In genomic region chr10:126638542-126638941, GRCh38 we compare ENCODE assay signal across 29 cellular contexts. TPM values are rescaled to one million over a fixed set of nuclear protein-coding genes. Genes with fewer than 3 reads are reported as not detected.
"Had no signal": no experiment of that assay in that cellular context is flagged by ENCODE, and none has a peak within 500 bp of the region (broad histone marks: within the 10 kb centered on the region; RNA-seq: fewer than 3 reads in every experiment).

No MANE protein-coding gene starts in this region.

- H3K36me3 ChIP-seq: adrenal gland, ascending aorta, brain microvascular endothelial cell, left ventricle myocardium inferior, sigmoid colon, spleen, thoracic aorta had no signal

- H3K27me3 Mint-ChIP-seq: activated naive CD8-positive, alpha-beta T cell; activated T-cell treated with anti-CD3 and anti-CD28 coated beads, Interleukin-2, amount 50 U/mL, for 24 hours; activated T-helper 17 cell treated with anti-CD3 and anti-CD28 coated beads, Interleukin-2, amount 50 U/mL, for 72 hours had no signal

- H3K27ac Mint-ChIP-seq: activated B cell treated with CpG ODN at 0.5 μM for 24 hours; activated CD4-positive, alpha-beta T cell treated with anti-CD3 and anti-CD28 coated beads for 36 hours; activated naive CD8-positive, alpha-beta T cell; activated T-cell treated with anti-CD3 and anti-CD28 coated beads, Interleukin-2, amount 50 U/mL, for 24 hours; activated T-helper 17 cell treated with anti-CD3 and anti-CD28 coated beads, Interleukin-2, amount 50 U/mL, for 72 hours; nephron had no signal

- H3K4me3 Mint-ChIP-seq: activated B cell treated with CpG ODN at 0.5 μM for 24 hours; activated CD4-positive, alpha-beta T cell treated with anti-CD3 and anti-CD28 coated beads for 36 hours; activated naive CD8-positive, alpha-beta T cell; activated T-cell treated with anti-CD3 and anti-CD28 coated beads, Interleukin-2, amount 50 U/mL, for 24 hours; activated T-helper 17 cell treated with anti-CD3 and anti-CD28 coated beads, Interleukin-2, amount 50 U/mL, for 72 hours; nephron had no signal

- H3K4me1 Mint-ChIP-seq: activated B cell treated with CpG ODN at 0.5 μM for 24 hours; activated CD4-positive, alpha-beta T cell treated with anti-CD3 and anti-CD28 coated beads for 36 hours; activated T-helper 17 cell treated with anti-CD3 and anti-CD28 coated beads, Interleukin-2, amount 50 U/mL, for 72 hours had no signal

- H3K9me3 Mint-ChIP-seq: activated B cell treated with CpG ODN at 0.5 μM for 24 hours; activated T-cell treated with anti-CD3 and anti-CD28 coated beads, Interleukin-2, amount 50 U/mL, for 24 hours; activated T-helper 17 cell treated with anti-CD3 and anti-CD28 coated beads, Interleukin-2, amount 50 U/mL, for 72 hours; nephron had no signal

- ATAC-seq: activated CD4-positive, alpha-beta T cell treated with anti-CD3 and anti-CD28 coated beads for 36 hours; activated T-helper 17 cell treated with anti-CD3 and anti-CD28 coated beads, Interleukin-2, amount 50 U/mL, for 72 hours; esophagus mucosa had no signal

- H3K4me3 ChIP-seq: adrenal gland, ascending aorta, left ventricle myocardium inferior, sigmoid colon, spleen, thoracic aorta had no signal

- H3K36me3 Mint-ChIP-seq: activated naive CD8-positive, alpha-beta T cell had no signal

- H3K9me3 ChIP-seq: adrenal gland, ascending aorta, left ventricle myocardium inferior, sigmoid colon, spleen, thoracic aorta had no signal

- DNase-seq: activated B cell treated with CpG ODN at 0.5 μM for 24 hours; activated CD4-positive, alpha-beta T cell treated with anti-CD3 and anti-CD28 coated beads for 36 hours; activated CD4-positive, alpha-beta T cell treated with anti-CD3 and anti-CD28 coated beads, Interleukin-2, amount 50 U/mL, for 4 hours; activated CD8-positive, alpha-beta memory T cell treated with anti-CD3 and anti-CD28 coated beads for 24 hours; activated CD8-positive, alpha-beta memory T cell treated with anti-CD3 and anti-CD28 coated beads, Interleukin-2, amount 50 U/mL, for 4 hours; activated T-cell treated with anti-CD3 and anti-CD28 coated beads, Interleukin-2, amount 50 U/mL, for 24 hours; adrenal gland; brain microvascular endothelial cell; dermis blood vessel endothelial cell; effector CD8-positive, alpha-beta T cell; foreskin melanocyte; hippocampal formation; kidney glomerular epithelial cell; left ventricle myocardium inferior; mammary epithelial cell; occipital lobe; sigmoid colon; spleen; stimulated activated CD4-positive, alpha-beta T cell treated with anti-CD3 and anti-CD28 coated beads, Interleukin-4, amount 100 ng/mL, for 1 hour; stimulated activated naive CD4-positive, alpha-beta T cell had no signal

- H3K4me1 ChIP-seq: adrenal gland, ascending aorta, sigmoid colon, spleen had no signal

- H3K27ac ChIP-seq: adrenal gland, ascending aorta, brain microvascular endothelial cell, left ventricle myocardium inferior, sigmoid colon, spleen, thoracic aorta had no signal

- H3K27me3 ChIP-seq: adrenal gland, ascending aorta, brain microvascular endothelial cell, sigmoid colon, spleen had no signal

RNA-seq across cellular contexts. Expression of gene C10orf90, which starts 32.0 kb away (rescaled TPM):
- total RNA-seq: activated B cell treated with CpG ODN at 0.5 μM for 24 hours; activated CD4-positive, alpha-beta T cell treated with anti-CD3 and anti-CD28 coated beads for 36 hours; ascending aorta; dermis blood vessel endothelial cell; left ventricle myocardium inferior; mononuclear cell; spleen; T-helper 2 cell treated with Interferon-gamma antibody and Interleukin-4, amounts not matched to agents 100 ng/mL and 5 ng/mL, for 36 hours; thoracic aorta; ureter had no signal
- polyA plus RNA-seq: mammary epithelial cell had no signal
